In genomic region chr2:147082850-147083522, GRCh38 we compare ENCODE assay signal across 9 cellular contexts.
DNase-seq lines count a peak whose midpoint lies in the region; ATAC-seq and TF ChIP-seq lines count a peak whose summit lies in the region.
"Had no signal": no experiment of that assay in that cellular context is flagged by ENCODE, and none has a peak within 500 bp of the region (broad histone marks: within the 10 kb centered on the region; RNA-seq: fewer than 3 reads in every experiment).

No MANE protein-coding gene starts in this region.

- DNase-seq in COLO668 (lab: John Stamatoyannopoulos, UW; ENCODE audit: unreplicated experiment) = peak; percentile 73
- DNase-seq in NCI-H460 (ENCODE audit: extremely low read depth, low read depth) = peak; percentile 62
- peak; percentile 47 for DNase-seq in activated CD4-positive, alpha-beta memory T cell treated with anti-CD3 and anti-CD28 coated beads for 36 hours
- peak in 8 of 10 donors; percentile 0 to 48 (median 32) for DNase-seq in naive thymus-derived CD8-positive, alpha-beta T cell
- peak; percentile 29 to 30 for DNase-seq in thyroid gland

- no peaks in the 10 kb centered on the region for H3K9me3 ChIP-seq in thyroid gland

- no peaks in the 10 kb centered on the region for H3K27me3 ChIP-seq in thyroid gland

- TF ChIP-seq CTCF in thyroid gland (IDR thresholded peaks at IDR 0.05) = peak; percentile 72 to 94 (median 80)

- peaks cover 5% of the 10 kb centered on the region for H3K4me1 Mint-ChIP-seq in activated CD4-positive, alpha-beta memory T cell treated with anti-CD3 and anti-CD28 coated beads for 36 hours (ENCODE audit: low read depth)
- H3K4me1 Mint-ChIP-seq in naive thymus-derived CD8-positive, alpha-beta T cell = no peaks in the 10 kb centered on the region

- H3K27me3 Mint-ChIP-seq in activated CD4-positive, alpha-beta memory T cell treated with anti-CD3 and anti-CD28 coated beads for 36 hours = no peaks in the 10 kb centered on the region
- H3K27me3 Mint-ChIP-seq in naive thymus-derived CD8-positive, alpha-beta T cell = peaks cover 0 to 8% (median 3%) of the 10 kb centered on the region in 5 donors

- intact Hi-C loops in activated CD4-positive, alpha-beta memory T cell treated with anti-CD3 and anti-CD28 coated beads for 36 hours (cut with micrococcal nuclease) = loop anchor here (1.0 kb wide), 2 partner anchors 249 to 828 kb away; no protein-coding TSS in a partner anchor
- intact Hi-C loops in thyroid gland (cut with DNase I) = no loop called here

- no peaks in the 10 kb centered on the region for H3K36me3 ChIP-seq in thyroid gland

- no peak overlapping the region for H3K4me3 ChIP-seq in thyroid gland (replicated peaks in 1 of 3)

- H3K36me3 Mint-ChIP-seq in activated CD4-positive, alpha-beta memory T cell treated with anti-CD3 and anti-CD28 coated beads for 36 hours = no peaks in the 10 kb centered on the region
- no peaks in the 10 kb centered on the region for H3K36me3 Mint-ChIP-seq in naive thymus-derived CD8-positive, alpha-beta T cell
- H3K36me3 Mint-ChIP-seq: activated naive CD4-positive, alpha-beta T cell treated with anti-CD3 and anti-CD28 coated beads, Interleukin-2, amount 50 U/mL, for 24 hours had no signal

- H3K9me3 Mint-ChIP-seq in activated CD4-positive, alpha-beta memory T cell treated with anti-CD3 and anti-CD28 coated beads for 36 hours = no peaks in the 10 kb centered on the region
- H3K9me3 Mint-ChIP-seq in naive thymus-derived CD8-positive, alpha-beta T cell = no peaks in the 10 kb centered on the region
- H3K9me3 Mint-ChIP-seq: activated naive CD4-positive, alpha-beta T cell treated with anti-CD3 and anti-CD28 coated beads, Interleukin-2, amount 50 U/mL, for 24 hours had no signal

- no peak overlapping the region for H3K27ac Mint-ChIP-seq in activated CD4-positive, alpha-beta memory T cell treated with anti-CD3 and anti-CD28 coated beads for 36 hours
- no peak overlapping the region for H3K27ac Mint-ChIP-seq in naive thymus-derived CD8-positive, alpha-beta T cell
- H3K27ac Mint-ChIP-seq: activated naive CD4-positive, alpha-beta T cell treated with anti-CD3 and anti-CD28 coated beads, Interleukin-2, amount 50 U/mL, for 24 hours had no signal

- peak; percentile 87 for ATAC-seq in GM19035 (IDR thresholded peaks at IDR 0.05; ENCODE audit: unreplicated experiment)
- ATAC-seq in HG03196 (IDR thresholded peaks at IDR 0.05; ENCODE audit: unreplicated experiment) = peak; percentile 73
- peak; percentile 50 for ATAC-seq in esophagus mucosa
- ATAC-seq in naive thymus-derived CD8-positive, alpha-beta T cell = peak in 1 of 2 donors; percentile 14

- TF ChIP-seq POLR2A in thyroid gland (IDR thresholded peaks at IDR 0.05) = no peak

- POLR2A ChIA-PET in activated CD4-positive, alpha-beta memory T cell treated with anti-CD3 and anti-CD28 coated beads for 36 hours (lab: Charles Lee) = no interaction called here
- POLR2A ChIA-PET in naive thymus-derived CD8-positive, alpha-beta T cell (lab: Charles Lee) = no interaction called here

- H3K27ac ChIP-seq in thyroid gland = no peak overlapping the region

- 45 to 58% methylated on average over 3 of the region's 3 CpGs for WGBS in thyroid gland, 2 donors

- H3K4me3 Mint-ChIP-seq in activated CD4-positive, alpha-beta memory T cell treated with anti-CD3 and anti-CD28 coated beads for 36 hours = no peak overlapping the region
- H3K4me3 Mint-ChIP-seq in naive thymus-derived CD8-positive, alpha-beta T cell = no peak overlapping the region
- H3K4me3 Mint-ChIP-seq: activated naive CD4-positive, alpha-beta T cell treated with anti-CD3 and anti-CD28 coated beads, Interleukin-2, amount 50 U/mL, for 24 hours had no signal

- no peaks in the 10 kb centered on the region for H3K4me1 ChIP-seq in thyroid gland

- CTCF ChIA-PET in activated CD4-positive, alpha-beta memory T cell treated with anti-CD3 and anti-CD28 coated beads for 36 hours (lab: Charles Lee) = interaction anchor here (0.5 to 6.5 kb wide), 30 partner anchors 8 to 829 kb away, joined by 3 to 93 read pairs (median 3); no protein-coding TSS in a partner anchor
